ENCODE assay signal across 9 cellular contexts in genomic region chr7:37832194-37832593, GRCh38. TPM values are rescaled to one million over a fixed set of nuclear protein-coding genes. Genes with fewer than 3 reads are reported as not detected.
DNase-seq lines count a peak whose midpoint lies in the region; ATAC-seq, FAIRE-seq and TF ChIP-seq lines count a peak whose summit lies in the region.
"Had no signal": no experiment of that assay in that cellular context is flagged by ENCODE, and none has a peak within 500 bp of the region (broad histone marks: within the 10 kb centered on the region; RNA-seq: fewer than 3 reads in every experiment).

No MANE protein-coding gene starts in this region.

- DNase-seq in D721Med (ENCODE audit: insufficient read length, low spot score) (no peak), HT1080 (ENCODE audit: low read depth) (peak; percentile 17), UCSD-AML1 (lab: John Stamatoyannopoulos, UW; ENCODE audit: unreplicated experiment) (peak; percentile 71), kidney (peak; percentile 88), uterus (peak; percentile 65 to 76), HTR-8/SVneo (ENCODE audit: insufficient read length, low spot score) (no peak), H7 (no peak)

- H3K4me1 ChIP-seq in kidney (ENCODE audit: control insufficient read depth in 1 of 2, insufficient read depth in 1 of 2, low read depth in 1 of 2, low read length in 2 of 2), result peaks cover 2 to 4% of the 10 kb centered on the region in 2 donors
- H3K4me1 ChIP-seq in uterus, result peaks cover 0 to 3% of the 10 kb centered on the region in 2 donors

- no peak overlapping the region for H3K9ac ChIP-seq in kidney (ENCODE audit: low read length in 2 of 2)

- H3K4me3 ChIP-seq in kidney (ENCODE audit: low read length in 2 of 2) (no peak overlapping the region), uterus (no peak overlapping the region), H7 (ENCODE audit: insufficient read depth, low read depth, low read length) (no peak overlapping the region)

- intact Hi-C loops in kidney (cut with DNase I) (no loop called here), uterus (cut with DNase I; ENCODE audit: low total_unique reads) (no loop called here)

- H3K9me3 ChIP-seq in kidney (ENCODE audit: control insufficient read depth in 1 of 2, low read length in 2 of 2) (no peaks in the 10 kb centered on the region), uterus (no peaks in the 10 kb centered on the region)

- TF ChIP-seq POLR2A in uterus (IDR thresholded peaks at IDR 0.05), result no peak

- ATAC-seq in GM19468 (IDR thresholded peaks at IDR 0.05; ENCODE audit: extremely low read depth, unreplicated experiment), result peak; percentile 91

- no peaks in the 10 kb centered on the region for H3K36me3 ChIP-seq in kidney (ENCODE audit: control insufficient read depth in 1 of 2, insufficient read depth in 2 of 2, low read length in 2 of 2)
- no peaks in the 10 kb centered on the region for H3K36me3 ChIP-seq in uterus
- no peaks in the 10 kb centered on the region for H3K36me3 ChIP-seq in H7 (replicated peaks; ENCODE audit: control insufficient read depth, insufficient read depth, low read length)

- FAIRE-seq in D721Med (lab: Jason Lieb, UNC) (no peak), kidney (lab: Jason Lieb, UNC) (no peak), HTR-8/SVneo (lab: Jason Lieb, UNC) (no peak)
- FAIRE-seq: H1 had no signal

- no peak overlapping the region for H3K27ac ChIP-seq in kidney (ENCODE audit: low read depth in 2 of 2, low read length in 2 of 2)
- no peak overlapping the region for H3K27ac ChIP-seq in uterus

- TF ChIP-seq CTCF in D721Med (IDR thresholded peaks at IDR 0.05; ENCODE audit: insufficient read depth, missing control alignments) (peak; percentile 31), kidney (IDR thresholded peaks at IDR 0.05; ENCODE audit: borderline replicate concordance, extremely low read depth, insufficient read depth) (no peak), uterus (IDR thresholded peaks at IDR 0.05) (peak; percentile 24 to 48 (median 35))

- no peaks in the 10 kb centered on the region for H3K27me3 ChIP-seq in uterus
- no peaks in the 10 kb centered on the region for H3K27me3 ChIP-seq in H7 (ENCODE audit: control insufficient read depth, insufficient read depth, low read length)

RNA-seq across cellular contexts. Expression of gene NME8, which starts 16.2 kb away (rescaled TPM):
- total RNA-seq in HT1080 (2014; rRNA removed; shearing (Covaris generic)), result not detected in 2 replicates
- not detected in 2 replicates for polyA plus RNA-seq in HT1080 (2015; cell fraction: cytosol; rRNA removed)
- polyA plus RNA-seq in HT1080 (2015; cell fraction: nucleus; rRNA removed), result not detected in 2 replicates
- total RNA-seq in kidney, result 0.44 TPM
- 1.2 TPM for polyA plus RNA-seq in kidney (ENCODE audit: insufficient read depth, low read depth, low replicate concordance)
- total RNA-seq in uterus, result not detected
- 2.7 TPM in 1 of 2 replicates, not detected in the other for total RNA-seq in H7 (2014; rRNA removed; shearing (Covaris generic))

Comparison
In these comparisons a context has a peak if more than half of its experiments do, and no peak if none do; other contexts are left out.
1. DNase-seq: peak in HT1080 (single experiment), UCSD-AML1 (single experiment), kidney (single experiment) and uterus (2 of 2); none in D721Med (single experiment), HTR-8/SVneo (single experiment) and H7 (single experiment).